Comparison of ENCODE assay signal across 1 cellular context in genomic region chr12:10186299-10186698, GRCh38.
TF ChIP-seq lines count a peak whose summit lies in the region.

No MANE protein-coding gene starts in this region.

TF ChIP-seq in GM12878, 131 proteins besides CTCF, POLR2A, EP300 and RAD21:
- no peak for TF ChIP-seq RFX5 (IDR thresholded peaks at IDR 0.05; ENCODE audit: low read depth, low read length)
- no peak for TF ChIP-seq CBFB (IDR thresholded peaks at IDR 0.05; ENCODE audit: low read depth)
- TF ChIP-seq TARDBP (IDR thresholded peaks at IDR 0.05; ENCODE audit: borderline replicate concordance), result no peak
- TF ChIP-seq EZH2 (IDR thresholded peaks at IDR 0.05; ENCODE audit: borderline replicate concordance, control insufficient read depth, low read depth, low read length), result no peak
- TF ChIP-seq HDGF (IDR thresholded peaks at IDR 0.05), result no peak
- no peak for TF ChIP-seq MAX (IDR thresholded peaks at IDR 0.05; ENCODE audit: low read depth, low read length)
- TF ChIP-seq DPF2 (IDR thresholded peaks at IDR 0.05), result no peak
- TF ChIP-seq, protein P1, sequence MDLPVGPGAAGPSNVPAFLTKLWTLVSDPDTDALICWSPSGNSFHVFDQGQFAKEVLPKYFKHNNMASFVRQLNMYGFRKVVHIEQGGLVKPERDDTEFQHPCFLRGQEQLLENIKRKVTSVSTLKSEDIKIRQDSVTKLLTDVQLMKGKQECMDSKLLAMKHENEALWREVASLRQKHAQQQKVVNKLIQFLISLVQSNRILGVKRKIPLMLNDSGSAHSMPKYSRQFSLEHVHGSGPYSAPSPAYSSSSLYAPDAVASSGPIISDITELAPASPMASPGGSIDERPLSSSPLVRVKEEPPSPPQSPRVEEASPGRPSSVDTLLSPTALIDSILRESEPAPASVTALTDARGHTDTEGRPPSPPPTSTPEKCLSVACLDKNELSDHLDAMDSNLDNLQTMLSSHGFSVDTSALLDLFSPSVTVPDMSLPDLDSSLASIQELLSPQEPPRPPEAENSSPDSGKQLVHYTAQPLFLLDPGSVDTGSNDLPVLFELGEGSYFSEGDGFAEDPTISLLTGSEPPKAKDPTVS (IDR thresholded peaks at IDR 0.05; ENCODE audit: low read depth, low read length), result no peak
- no peak for TF ChIP-seq IKZF2 (IDR thresholded peaks at IDR 0.05)
- no peak for TF ChIP-seq CEBPZ (IDR thresholded peaks at IDR 0.05; ENCODE audit: low read depth, low read length)
